ENCODE assay signal across 11 cellular contexts in the genomic region with DNA sequence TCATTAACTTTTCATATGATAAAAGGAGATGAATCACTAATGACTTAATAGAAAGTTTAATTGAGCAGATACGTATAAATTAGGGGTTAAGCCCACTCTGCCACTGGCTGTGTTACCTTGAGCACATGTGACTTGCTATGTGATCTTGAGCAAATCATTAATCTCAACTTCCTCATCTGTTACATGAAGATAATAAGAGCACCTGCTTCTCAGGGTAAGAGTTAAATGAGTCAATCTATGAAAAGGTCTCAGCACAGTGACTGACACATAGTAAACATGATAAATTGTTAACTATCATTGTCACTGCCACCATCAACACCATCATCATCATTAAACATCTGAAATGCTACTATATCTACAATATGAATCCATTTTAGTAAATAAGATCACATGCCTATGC.
A peak's percentile ranks its signal among the peaks of the same experiment; 100 is the strongest.
DNase-seq lines count a peak whose midpoint lies in the region; ATAC-seq and TF ChIP-seq lines count a peak whose summit lies in the region.
"Had no signal": no experiment of that assay in that cellular context is flagged by ENCODE, and none has a peak within 500 bp of the region (broad histone marks: within the 10 kb centered on the region; RNA-seq: fewer than 3 reads in every experiment).

No MANE protein-coding gene starts in this region.

- H3K27ac Mint-ChIP-seq in Calu3 (ENCODE audit: unreplicated experiment) = no peak overlapping the region
- H3K27ac Mint-ChIP-seq: type B pancreatic cell had no signal

- no peak for TF ChIP-seq CTCF in Calu3 (IDR thresholded peaks at IDR 0.05; ENCODE audit: unreplicated experiment)

- H3K36me3 Mint-ChIP-seq in Calu3 (ENCODE audit: insufficient read depth, unreplicated experiment) = peaks cover 5% of the 10 kb centered on the region
- H3K36me3 Mint-ChIP-seq: type B pancreatic cell had no signal

- H3K4me3 Mint-ChIP-seq in Calu3 (ENCODE audit: low read depth, unreplicated experiment) = peak overlapping the region; percentile 41
- H3K4me3 Mint-ChIP-seq: type B pancreatic cell had no signal

- intact Hi-C loops in Calu3 (cut with micrococcal nuclease; ENCODE audit: unreplicated experiment) = no loop called here

- H3K9me3 Mint-ChIP-seq in Calu3 (ENCODE audit: low read depth, unreplicated experiment) = no peaks in the 10 kb centered on the region
- H3K9me3 Mint-ChIP-seq: type B pancreatic cell had no signal

- BruUV-seq in Calu3 (replicated peaks; lab: Mats Ljungman, UMichigan) = no TSS peak

- DNase-seq in Calu3 (no peak), cerebellar nuclear complex (lab: John Stamatoyannopoulos, UW) (no peak), glomerular visceral epithelial cell (ENCODE audit: extremely low spot score) (no peak), AML-193 (lab: John Stamatoyannopoulos, UW) (no peak), anterior cingulate cortex (lab: John Stamatoyannopoulos, UW) (no peak)
- DNase-seq: amygdala, SW 1271 had no signal

- H3K27me3 Mint-ChIP-seq in Calu3 (ENCODE audit: unreplicated experiment) = no peaks in the 10 kb centered on the region

- H3K4me1 Mint-ChIP-seq in Calu3 (ENCODE audit: low read depth, unreplicated experiment) = no peaks in the 10 kb centered on the region

- ATAC-seq in GM19351 (IDR thresholded peaks at IDR 0.05; ENCODE audit: unreplicated experiment) (peak; percentile 89), HG02678 (IDR thresholded peaks at IDR 0.05; ENCODE audit: unreplicated experiment) (peak; percentile 100), HG03432 (IDR thresholded peaks at IDR 0.05; ENCODE audit: unreplicated experiment) (peak; percentile 100)

- CTCF ChIA-PET in Calu3 (lab: Charles Lee) = no interaction called here
